ENCODE assay signal across 9 cellular contexts in the genomic region with DNA sequence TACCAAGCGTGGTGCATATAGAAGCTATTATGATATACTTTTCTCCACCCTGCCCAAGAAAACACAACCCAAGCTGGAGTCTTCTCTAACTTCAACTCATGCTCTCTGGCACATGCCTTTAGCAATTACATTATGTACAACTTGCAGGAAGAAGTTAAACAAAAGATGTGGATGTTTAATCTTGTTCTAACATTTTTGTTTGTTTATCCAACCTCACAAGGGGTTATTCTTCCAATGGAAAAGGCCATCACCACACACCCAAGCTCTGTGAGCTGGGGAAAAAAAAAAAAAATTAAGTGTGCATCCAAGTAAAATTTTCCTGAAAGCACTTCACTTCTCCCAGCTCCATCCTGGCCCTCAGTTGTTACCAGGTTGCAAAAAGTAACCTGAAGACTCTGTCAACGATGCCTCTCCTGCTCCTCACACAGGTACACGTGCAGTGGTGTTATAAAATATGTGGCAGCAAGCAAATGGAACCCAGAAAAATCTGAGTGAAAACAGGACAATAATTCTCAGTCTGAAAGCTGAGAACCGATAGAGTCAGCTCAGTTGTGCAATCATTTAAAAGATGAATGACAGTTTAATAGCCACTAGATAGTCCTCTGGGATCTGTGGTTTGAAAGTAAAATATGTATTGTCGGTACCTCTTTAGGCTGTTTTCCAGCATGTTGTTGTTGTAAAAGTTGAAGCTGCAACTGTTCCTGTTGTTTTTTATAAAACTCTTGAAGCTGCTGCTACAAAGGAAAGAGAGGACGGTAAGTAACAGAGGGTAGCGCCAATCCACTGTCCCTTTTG.
DNase-seq lines count a peak whose midpoint lies in the region; ATAC-seq and TF ChIP-seq lines count a peak whose summit lies in the region.
"Had no signal": no experiment of that assay in that cellular context is flagged by ENCODE, and none has a peak within 500 bp of the region (broad histone marks: within the 10 kb centered on the region; RNA-seq: fewer than 3 reads in every experiment).

No MANE protein-coding gene starts in this region.

- POLR2A ChIA-PET in activated CD4-positive, alpha-beta memory T cell treated with anti-CD3 and anti-CD28 coated beads, Interleukin-2, amount 10 ng/mL, durations not matched to agents 7 days and 5 days (lab: Charles Lee): interaction anchor here (1.0 to 5.7 kb wide), 3 partner anchors 11 to 41 kb away, joined by 3 to 47 read pairs (median 3); no protein-coding TSS in a partner anchor

- H3K4me1 Mint-ChIP-seq in activated CD4-positive, alpha-beta memory T cell treated with anti-CD3 and anti-CD28 coated beads, Interleukin-2, amount 10 ng/mL, durations not matched to agents 7 days and 5 days: peaks cover 94% of the 10 kb centered on the region
- peaks cover 62 to 100% of the 10 kb centered on the region in 2 donors for H3K4me1 Mint-ChIP-seq in immature natural killer cell

- peaks cover 37% of the 10 kb centered on the region for H3K4me1 ChIP-seq in cardiac muscle cell (ENCODE audit: low read depth)
- peaks cover 54% of the 10 kb centered on the region for H3K4me1 ChIP-seq in upper lobe of right lung

- H3K27ac ChIP-seq in cardiac muscle cell: peak overlapping the region; percentile 55
- H3K27ac ChIP-seq in upper lobe of right lung: peak overlapping the region; percentile 24
- H3K27ac ChIP-seq: WERI-Rb-1 had no signal

- DNase-seq in cardiac muscle cell (ENCODE audit: low read depth in 1 of 2, low spot score in 1 of 2): peak in 1 of 2 donors; percentile 67
- DNase-seq in cardiac septum (ENCODE audit: low spot score): no peak
- no peak for DNase-seq in activated CD4-positive, alpha-beta memory T cell treated with anti-CD3 and anti-CD28 coated beads, Interleukin-2, amount 10 ng/mL, durations not matched to agents 7 days and 5 days
- DNase-seq in iris pigment epithelial cell (ENCODE audit: low read depth): peak; percentile 66
- DNase-seq in upper lobe of right lung: no peak
- no peak for DNase-seq in immature natural killer cell
- DNase-seq in SHP77 treated with DMSO at 0.1 percent for 48 hours (lab: John Stamatoyannopoulos, UW): no peak
- no peak for DNase-seq in effector CD4-positive, alpha-beta T cell
- DNase-seq: WERI-Rb-1 had no signal

- peak overlapping the region; percentile 76 for H3K27ac Mint-ChIP-seq in activated CD4-positive, alpha-beta memory T cell treated with anti-CD3 and anti-CD28 coated beads, Interleukin-2, amount 10 ng/mL, durations not matched to agents 7 days and 5 days
- peak overlapping the region in 1 of 6 donors; percentile 84 for H3K27ac Mint-ChIP-seq in immature natural killer cell

- H3K27me3 Mint-ChIP-seq in activated CD4-positive, alpha-beta memory T cell treated with anti-CD3 and anti-CD28 coated beads, Interleukin-2, amount 10 ng/mL, durations not matched to agents 7 days and 5 days: no peaks in the 10 kb centered on the region
- H3K27me3 Mint-ChIP-seq in immature natural killer cell (ENCODE audit: low read depth in 3 of 3): peaks cover 0 to 3% (median 0%) of the 10 kb centered on the region in 3 donors

- peaks cover 16% of the 10 kb centered on the region for H3K36me3 ChIP-seq in cardiac muscle cell
- H3K36me3 ChIP-seq in upper lobe of right lung: peaks cover 44% of the 10 kb centered on the region
- H3K36me3 ChIP-seq: WERI-Rb-1 had no signal

- H3K27me3 ChIP-seq in cardiac muscle cell: no peaks in the 10 kb centered on the region
- no peaks in the 10 kb centered on the region for H3K27me3 ChIP-seq in upper lobe of right lung

- intact Hi-C loops in cardiac septum (cut with DNase I) (loop anchor here (2.0 kb wide), 1 partner anchor 19 kb away; no protein-coding TSS in a partner anchor), upper lobe of right lung (cut with DNase I) (loop anchor here (10.0 kb wide), 1 partner anchor 533 kb away; the partner anchor contains the start of gene FOXP1)

- no peaks in the 10 kb centered on the region for H3K9me3 ChIP-seq in cardiac muscle cell (ENCODE audit: low read depth)
- H3K9me3 ChIP-seq in upper lobe of right lung: no peaks in the 10 kb centered on the region

- H3K9me3 Mint-ChIP-seq in activated CD4-positive, alpha-beta memory T cell treated with anti-CD3 and anti-CD28 coated beads, Interleukin-2, amount 10 ng/mL, durations not matched to agents 7 days and 5 days: no peaks in the 10 kb centered on the region
- H3K9me3 Mint-ChIP-seq in immature natural killer cell: no peaks in the 10 kb centered on the region

- H3K4me3 Mint-ChIP-seq in activated CD4-positive, alpha-beta memory T cell treated with anti-CD3 and anti-CD28 coated beads, Interleukin-2, amount 10 ng/mL, durations not matched to agents 7 days and 5 days: no peak overlapping the region
- H3K4me3 Mint-ChIP-seq in immature natural killer cell: no peak overlapping the region

- no peak for ATAC-seq in upper lobe of right lung

- no peak for TF ChIP-seq CTCF in cardiac muscle cell (IDR thresholded peaks at IDR 0.05; ENCODE audit: low read depth, low read length)
- no peak for TF ChIP-seq CTCF in upper lobe of right lung (IDR thresholded peaks at IDR 0.05)

- CTCF ChIA-PET in activated CD4-positive, alpha-beta memory T cell treated with anti-CD3 and anti-CD28 coated beads, Interleukin-2, amount 10 ng/mL, durations not matched to agents 7 days and 5 days (lab: Charles Lee): interaction anchor here (1.1 to 2.0 kb wide), 4 partner anchors 9 to 672 kb away, joined by 3 to 5 read pairs (median 4); no protein-coding TSS in a partner anchor

- no peak overlapping the region for H3K4me3 ChIP-seq in cardiac muscle cell
- no peak overlapping the region for H3K4me3 ChIP-seq in upper lobe of right lung

- H3K36me3 Mint-ChIP-seq in activated CD4-positive, alpha-beta memory T cell treated with anti-CD3 and anti-CD28 coated beads, Interleukin-2, amount 10 ng/mL, durations not matched to agents 7 days and 5 days (ENCODE audit: low read depth): peaks cover 78% of the 10 kb centered on the region
- peaks cover 0 to 34% (median 3%) of the 10 kb centered on the region in 3 donors for H3K36me3 Mint-ChIP-seq in immature natural killer cell
